Comparison of ENCODE assay signal across 16 cellular contexts in genomic region chr15:83472797-83473196, GRCh38.
DNase-seq lines count a peak whose midpoint lies in the region; TF ChIP-seq lines count a peak whose summit lies in the region.
"Had no signal": no experiment of that assay in that cellular context is flagged by ENCODE, and none has a peak within 500 bp of the region (broad histone marks: within the 10 kb centered on the region; RNA-seq: fewer than 3 reads in every experiment).

No MANE protein-coding gene starts in this region.

- DNase-seq in substantia nigra (lab: John Stamatoyannopoulos, UW): no peak
- no peak for DNase-seq in stimulated activated CD4-positive, alpha-beta T cell treated with anti-CD3 and anti-CD28 coated beads, Interleukin-4, amount 100 ng/mL, for 4 hours
- no peak for DNase-seq in GM13976 (ENCODE audit: low spot score)
- no peak for DNase-seq in NCI-H146 (lab: John Stamatoyannopoulos, UW)
- DNase-seq in DMS53 (lab: John Stamatoyannopoulos, UW): no peak
- DNase-seq: ACHN; BE2C; C1 segment of cervical spinal cord; CD4-positive, CD25-positive, alpha-beta regulatory T cell; CD8-positive, alpha-beta memory T cell; COR-L47; DMS 273 treated with DMSO at 0.1 percent for 48 hours; GOT3 had no signal

- no peak for TF ChIP-seq CTCF in GM13976 (IDR thresholded peaks at IDR 0.05; ENCODE audit: borderline replicate concordance, control extremely low read depth, extremely low read depth, insufficient read depth, missing control alignments)

- H3K27ac ChIP-seq in angular gyrus (ENCODE audit: low read depth, low read length) (peak overlapping the region; percentile 89), cingulate gyrus (ENCODE audit: low read depth, low read length) (peak overlapping the region; percentile 86), layer of hippocampus (ENCODE audit: low read depth, low read length) (peak overlapping the region; percentile 81), substantia nigra (ENCODE audit: low read depth, low read length, poor library complexity, severe bottlenecking) (peak overlapping the region; percentile 80)

- in situ Hi-C loops in GM13976 (cut with MboI; ENCODE audit: low sequenced_read_pairs, unreplicated experiment): no loop called here

- no peaks in the 10 kb centered on the region for H3K27me3 ChIP-seq in layer of hippocampus (ENCODE audit: control insufficient read depth, insufficient read depth, low read length)
- H3K27me3 ChIP-seq: BE2C had no signal
